ENCODE assay signal across 20 cellular contexts in the genomic region with DNA sequence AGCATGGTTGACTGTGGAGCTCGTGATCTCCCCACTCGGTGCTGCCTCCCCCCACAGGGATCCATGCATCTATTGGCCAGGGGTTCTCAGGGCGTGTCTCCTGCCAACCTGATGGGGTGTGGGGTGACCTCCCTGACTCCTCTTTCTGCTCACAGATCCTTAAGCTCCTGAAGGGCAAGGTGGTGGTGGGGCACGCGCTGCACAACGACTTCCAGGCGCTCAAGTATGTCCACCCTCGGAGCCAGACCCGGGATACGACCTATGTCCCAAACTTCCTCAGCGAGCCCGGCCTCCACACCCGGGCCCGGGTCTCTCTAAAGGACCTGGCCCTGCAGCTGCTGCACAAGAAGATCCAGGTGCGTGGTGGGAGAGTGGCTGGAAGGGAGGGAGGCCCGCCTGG. TPM values are rescaled to one million over a fixed set of nuclear protein-coding genes. Genes with fewer than 3 reads are reported as not detected.
DNase-seq lines count a peak whose midpoint lies in the region; ATAC-seq and TF ChIP-seq lines count a peak whose summit lies in the region.
"Had no signal": no experiment of that assay in that cellular context is flagged by ENCODE, and none has a peak within 500 bp of the region (broad histone marks: within the 10 kb centered on the region; RNA-seq: fewer than 3 reads in every experiment).

No MANE protein-coding gene starts in this region.

- DNase-seq in activated naive CD4-positive, alpha-beta T cell treated with anti-CD3 and anti-CD28 coated beads, Interleukin-2, amount 50 U/mL, for 72 hours (ENCODE audit: low spot score in 2 of 2), result no peak
- DNase-seq in T-helper 17 cell (no peak), epithelial cell of prostate (ENCODE audit: low read depth, low spot score) (no peak), GM10266 (ENCODE audit: extremely low spot score) (no peak), NCI-H1436 treated with DMSO at 0.1 percent for 48 hours (lab: John Stamatoyannopoulos, UW) (no peak), NCI-H2196 treated with DMSO at 0.1 percent for 48 hours (lab: John Stamatoyannopoulos, UW; ENCODE audit: unreplicated experiment) (no peak), anterior cingulate cortex (lab: John Stamatoyannopoulos, UW) (no peak)
- DNase-seq: activated naive CD4-positive, alpha-beta T cell treated with anti-CD3 and anti-CD28 coated beads, Interleukin-2, amount 50 U/mL, for 16 hours; Calu3; dermis blood vessel endothelial cell; erythroblast; left cardiac atrium; NCI-H2081; NCI-H510A treated with DMSO at 0.1 percent for 48 hours; Right ventricle myocardium superior; upper lobe of right lung had no signal

- no peaks in the 10 kb centered on the region for H3K9me3 ChIP-seq in T-helper 17 cell (ENCODE audit: control insufficient read depth, low read length, poor library complexity, severe bottlenecking)
- H3K9me3 ChIP-seq: upper lobe of right lung had no signal

- peaks cover 43% of the 10 kb centered on the region for H3K36me3 Mint-ChIP-seq in activated naive CD4-positive, alpha-beta T cell treated with anti-CD3 and anti-CD28 coated beads, Interleukin-2, amount 50 U/mL, for 24 hours
- peaks cover 48 to 53% of the 10 kb centered on the region in 2 donors for H3K36me3 Mint-ChIP-seq in activated naive CD4-positive, alpha-beta T cell treated with anti-CD3 and anti-CD28 coated beads, Interleukin-2, amount 50 U/mL, for 72 hours
- peaks cover 5% of the 10 kb centered on the region for H3K36me3 Mint-ChIP-seq in T-helper 17 cell (ENCODE audit: low read depth)

- H3K27me3 Mint-ChIP-seq in activated naive CD4-positive, alpha-beta T cell treated with anti-CD3 and anti-CD28 coated beads, Interleukin-2, amount 50 U/mL, for 24 hours, result no peaks in the 10 kb centered on the region
- H3K27me3 Mint-ChIP-seq in T-helper 17 cell, result no peaks in the 10 kb centered on the region
- H3K27me3 Mint-ChIP-seq: stimulated activated naive CD8-positive, alpha-beta T cell treated with anti-CD3 and anti-CD28 coated beads, Interleukin-15, Interleukin-2, amounts not matched to agents 100 ng/mL and 50 ng/mL, for 24 hours had no signal

- no peak for ATAC-seq in activated naive CD4-positive, alpha-beta T cell treated with anti-CD3 and anti-CD28 coated beads, Interleukin-2, amount 50 U/mL, for 72 hours
- no peak for ATAC-seq in T-helper 17 cell
- ATAC-seq: left cardiac atrium, upper lobe of right lung had no signal

- H3K4me3 Mint-ChIP-seq in activated naive CD4-positive, alpha-beta T cell treated with anti-CD3 and anti-CD28 coated beads, Interleukin-2, amount 50 U/mL, for 24 hours, result peak overlapping the region; percentile 70
- H3K4me3 Mint-ChIP-seq in T-helper 17 cell, result peak overlapping the region; percentile 82
- H3K4me3 Mint-ChIP-seq: mesothelial cell of epicardium; stimulated activated naive CD8-positive, alpha-beta T cell treated with anti-CD3 and anti-CD28 coated beads, Interleukin-15, Interleukin-2, amounts not matched to agents 100 ng/mL and 50 ng/mL, for 24 hours had no signal

- no peak for TF ChIP-seq CTCF in GM10266 (IDR thresholded peaks at IDR 0.05; ENCODE audit: control insufficient read depth, insufficient read depth, low read depth, missing control alignments)

- H3K9me3 Mint-ChIP-seq in activated naive CD4-positive, alpha-beta T cell treated with anti-CD3 and anti-CD28 coated beads, Interleukin-2, amount 50 U/mL, for 24 hours, result no peaks in the 10 kb centered on the region
- H3K9me3 Mint-ChIP-seq in activated naive CD4-positive, alpha-beta T cell treated with anti-CD3 and anti-CD28 coated beads, Interleukin-2, amount 50 U/mL, for 72 hours, result no peaks in the 10 kb centered on the region
- H3K9me3 Mint-ChIP-seq: mesothelial cell of epicardium; stimulated activated naive CD8-positive, alpha-beta T cell treated with anti-CD3 and anti-CD28 coated beads, Interleukin-15, Interleukin-2, amounts not matched to agents 100 ng/mL and 50 ng/mL, for 24 hours had no signal

- peaks cover 90% of the 10 kb centered on the region for H3K4me1 Mint-ChIP-seq in activated naive CD4-positive, alpha-beta T cell treated with anti-CD3 and anti-CD28 coated beads, Interleukin-2, amount 50 U/mL, for 24 hours
- H3K4me1 Mint-ChIP-seq in T-helper 17 cell, result peaks cover 61% of the 10 kb centered on the region

- no peak overlapping the region for H3K27ac Mint-ChIP-seq in activated naive CD4-positive, alpha-beta T cell treated with anti-CD3 and anti-CD28 coated beads, Interleukin-2, amount 50 U/mL, for 24 hours
- peak overlapping the region in 1 of 2 donors; percentile 86 for H3K27ac Mint-ChIP-seq in activated naive CD4-positive, alpha-beta T cell treated with anti-CD3 and anti-CD28 coated beads, Interleukin-2, amount 50 U/mL, for 72 hours
- H3K27ac Mint-ChIP-seq in T-helper 17 cell, result peak overlapping the region; percentile 100
- H3K27ac Mint-ChIP-seq: mesothelial cell of epicardium had no signal

- peak overlapping the region; percentile 60 for H3K27ac ChIP-seq in epithelial cell of prostate
- H3K27ac ChIP-seq: upper lobe of right lung had no signal

RNA-seq across cellular contexts. Expression of gene AEN, which starts 7.9 kb away (rescaled TPM):
- 100 to 1,000 TPM in 1 of 2 donors, 10 to 100 TPM in 1; 24.2 to 122 TPM for total RNA-seq in activated naive CD4-positive, alpha-beta T cell treated with anti-CD3 and anti-CD28 coated beads, Interleukin-2, amount 50 U/mL, for 72 hours
- 10 to 100 TPM; 32.2 to 41.0 TPM for total RNA-seq in T-helper 17 cell

RNA-seq across cellular contexts. Expression of gene ISG20, which starts 9.7 kb away (rescaled TPM):
- total RNA-seq in activated naive CD4-positive, alpha-beta T cell treated with anti-CD3 and anti-CD28 coated beads, Interleukin-2, amount 50 U/mL, for 72 hours, result 100 to 1,000 TPM in 1 of 2 donors, 10 to 100 TPM in 1; 53.9 to 118 TPM
- total RNA-seq in T-helper 17 cell, result 100 to 1,000 TPM; 124 to 141 TPM
- total RNA-seq: frontal cortex had no signal
